1 cellular context compared by ENCODE assay signal in genomic region chr19:48487544-48487943, GRCh38.
TF ChIP-seq lines count a peak whose summit lies in the region.

No MANE protein-coding gene starts in this region.

TF ChIP-seq in HepG2, 621 proteins besides CTCF, POLR2A, EP300 and RAD21 (continued from another document):
- TF ChIP-seq PATZ1 (CRISPR knock-in tag; IDR thresholded peaks at IDR 0.05) (peak; percentile 57; the same call in 1 of the 2 replicates), THAP11 (CRISPR knock-in tag; IDR thresholded peaks at IDR 0.05) (0 out of 2 replicates have a peak, but pooled peaks have one; percentile 27), HNF4A (CRISPR knock-in tag; IDR thresholded peaks at IDR 0.05) (peak; percentile 79), MAX (IDR thresholded peaks at IDR 0.05) (peak; percentile 26; the same call in 1 of the 2 replicates), CENPBD1 (CRISPR knock-in tag; IDR thresholded peaks at IDR 0.05; ENCODE audit: borderline replicate concordance, low read depth) (no peak)
